ENCODE assay signal across 16 cellular contexts in the genomic region with DNA sequence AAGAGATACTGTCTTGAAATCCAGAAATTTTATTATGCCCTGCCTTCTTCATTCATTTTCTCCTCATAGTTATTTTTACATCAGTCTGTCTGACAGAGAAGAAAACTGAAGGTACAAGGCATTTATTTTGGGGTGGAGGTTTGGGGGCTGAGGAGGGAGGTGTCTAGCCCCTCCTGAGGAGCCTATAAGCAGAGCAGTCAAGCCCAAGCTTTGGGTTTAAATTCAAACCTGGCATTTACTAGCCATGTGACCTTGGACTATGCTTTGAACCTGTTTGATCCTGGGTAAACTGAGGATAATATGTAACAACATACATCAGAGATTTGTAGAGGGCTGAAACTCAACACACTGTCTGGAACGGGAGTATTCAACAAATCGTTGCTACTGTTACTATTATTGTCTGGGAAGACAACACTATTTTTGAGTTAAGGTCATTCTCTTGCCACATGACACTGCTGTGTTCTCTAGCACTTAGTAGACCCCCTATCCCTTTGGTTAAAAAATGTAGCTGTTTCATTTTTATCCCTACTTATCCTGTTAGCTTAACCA.
"Had no signal": no experiment of that assay in that cellular context is flagged by ENCODE, and none has a peak within 500 bp of the region (broad histone marks: within the 10 kb centered on the region; RNA-seq: fewer than 3 reads in every experiment).

No MANE protein-coding gene starts in this region.

- H3K27me3 Mint-ChIP-seq: activated B cell treated with CpG ODN at 0.5 μM for 24 hours; activated CD8-positive, alpha-beta T cell treated with anti-CD3 and anti-CD28 coated beads for 36 hours; activated naive CD8-positive, alpha-beta T cell treated with anti-CD3 and anti-CD28 coated beads, Interleukin-2, amount 10 ng/mL, durations not matched to agents 7 days and 5 days; naive B cell had no signal

- H3K4me3 ChIP-seq: neural progenitor cell, spleen, thyroid gland had no signal

- H3K9me3 Mint-ChIP-seq: activated B cell treated with CpG ODN at 0.5 μM for 24 hours; activated CD8-positive, alpha-beta T cell treated with anti-CD3 and anti-CD28 coated beads for 36 hours; activated naive CD8-positive, alpha-beta T cell treated with anti-CD3 and anti-CD28 coated beads, Interleukin-2, amount 10 ng/mL, durations not matched to agents 7 days and 5 days; naive B cell; neural progenitor cell had no signal

- H3K27me3 ChIP-seq: brain microvascular endothelial cell, neural progenitor cell, spleen, thyroid gland had no signal

- H3K9ac ChIP-seq: neural progenitor cell had no signal

- H3K27ac ChIP-seq: brain microvascular endothelial cell, neural progenitor cell had no signal

- H3K4me3 Mint-ChIP-seq: activated B cell treated with CpG ODN at 0.5 μM for 24 hours; activated CD8-positive, alpha-beta T cell treated with anti-CD3 and anti-CD28 coated beads for 36 hours; activated naive CD8-positive, alpha-beta T cell treated with anti-CD3 and anti-CD28 coated beads, Interleukin-2, amount 10 ng/mL, durations not matched to agents 7 days and 5 days; naive B cell; neural progenitor cell had no signal

- H3K27ac Mint-ChIP-seq: activated B cell treated with CpG ODN at 0.5 μM for 24 hours; activated CD8-positive, alpha-beta T cell treated with anti-CD3 and anti-CD28 coated beads for 36 hours; activated naive CD8-positive, alpha-beta T cell treated with anti-CD3 and anti-CD28 coated beads, Interleukin-2, amount 10 ng/mL, durations not matched to agents 7 days and 5 days; neural progenitor cell had no signal

- H3K36me3 ChIP-seq: brain microvascular endothelial cell, neural progenitor cell, thyroid gland had no signal

- H3K36me3 Mint-ChIP-seq: activated naive CD8-positive, alpha-beta T cell treated with anti-CD3 and anti-CD28 coated beads, Interleukin-2, amount 10 ng/mL, durations not matched to agents 7 days and 5 days; naive B cell had no signal

- DNase-seq: activated B cell treated with CpG ODN at 0.5 μM for 24 hours; activated CD4-positive, alpha-beta T cell treated with anti-CD3 and anti-CD28 coated beads for 48 hours; activated CD8-positive, alpha-beta T cell treated with anti-CD3 and anti-CD28 coated beads for 36 hours; activated gamma-delta T cell treated with Interleukin-2 at 50 U/mL for 16 hours; activated naive CD8-positive, alpha-beta T cell treated with anti-CD3 and anti-CD28 coated beads, Interleukin-2, amount 10 ng/mL, durations not matched to agents 7 days and 5 days; activated T-cell treated with anti-CD3 and anti-CD28 coated beads, Interleukin-2, amount 50 U/mL, for 48 hours; anterior cingulate cortex; brain microvascular endothelial cell; effector CD8-positive, alpha-beta T cell; head of caudate nucleus; left cardiac atrium; naive B cell; spleen; SW 1271; thyroid gland had no signal

- H3K9me3 ChIP-seq: spleen, thyroid gland had no signal

- H3K4me1 Mint-ChIP-seq: activated B cell treated with CpG ODN at 0.5 μM for 24 hours; activated naive CD8-positive, alpha-beta T cell treated with anti-CD3 and anti-CD28 coated beads, Interleukin-2, amount 10 ng/mL, durations not matched to agents 7 days and 5 days; naive B cell; neural progenitor cell had no signal

- H3K4me1 ChIP-seq: neural progenitor cell had no signal

- ATAC-seq: activated CD8-positive, alpha-beta T cell treated with anti-CD3 and anti-CD28 coated beads for 36 hours had no signal
